ENCODE assay signal across 11 cellular contexts in the genomic region with DNA sequence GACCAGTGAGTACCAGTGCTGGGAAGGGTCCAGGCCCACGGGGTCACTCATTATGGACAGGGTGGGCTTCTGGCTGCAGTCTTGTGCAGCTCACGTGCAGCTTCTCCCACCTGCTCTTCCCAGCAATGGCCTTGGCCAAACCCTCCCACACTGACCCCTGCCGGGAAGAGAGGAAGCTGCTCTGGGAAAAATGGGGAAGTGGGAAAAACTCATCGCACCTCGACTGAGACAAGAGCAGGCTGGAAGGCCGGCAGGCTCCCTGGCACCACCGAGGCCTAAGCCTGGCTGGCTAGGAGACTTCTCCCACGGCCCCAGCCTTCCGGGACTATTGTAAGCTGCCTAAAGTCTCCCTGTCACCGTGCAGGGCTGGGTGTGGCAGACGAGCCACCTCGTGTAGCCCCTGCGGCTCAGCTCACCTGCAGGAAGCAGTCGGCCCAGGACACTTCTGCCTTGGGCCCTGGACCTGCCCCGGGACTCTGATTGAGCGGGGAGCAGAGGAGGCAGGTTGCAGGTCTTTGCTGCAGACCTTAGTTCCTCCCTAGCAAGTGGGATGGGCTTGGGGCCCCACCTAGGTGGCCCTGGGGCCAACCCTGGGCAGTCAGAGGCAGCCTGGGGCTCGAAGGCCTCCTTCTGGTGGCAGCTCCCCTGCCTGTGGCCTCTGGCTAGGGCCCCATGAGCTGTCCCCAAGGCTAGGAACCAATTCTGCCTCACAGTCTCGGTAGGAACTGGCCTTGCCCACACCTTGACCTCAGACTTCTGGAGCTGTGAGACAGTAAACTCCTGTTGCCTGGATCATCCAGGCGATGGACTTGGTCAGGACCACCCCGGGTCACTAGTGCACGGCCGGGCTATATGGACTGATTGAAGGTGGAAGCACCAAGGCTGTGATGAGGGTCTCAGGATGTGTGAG. TPM values are rescaled to one million over a fixed set of nuclear protein-coding genes. Genes with fewer than 3 reads are reported as not detected.
DNase-seq lines count a peak whose midpoint lies in the region; ATAC-seq and TF ChIP-seq lines count a peak whose summit lies in the region.
"Had no signal": no experiment of that assay in that cellular context is flagged by ENCODE, and none has a peak within 500 bp of the region (broad histone marks: within the 10 kb centered on the region; RNA-seq: fewer than 3 reads in every experiment).

No MANE protein-coding gene starts in this region.

- H3K36me3 ChIP-seq in H7 (replicated peaks; ENCODE audit: control insufficient read depth, insufficient read depth, low read length) = no peaks in the 10 kb centered on the region

- no peak overlapping the region for H3K4me3 Mint-ChIP-seq in activated CD8-positive, alpha-beta T cell treated with anti-CD3 and anti-CD28 coated beads, Interleukin-2, amount 10 ng/mL, durations not matched to agents 7 days and 5 days

- H3K36me3 Mint-ChIP-seq in activated CD8-positive, alpha-beta T cell treated with anti-CD3 and anti-CD28 coated beads, Interleukin-2, amount 10 ng/mL, durations not matched to agents 7 days and 5 days (ENCODE audit: low read depth) = no peaks in the 10 kb centered on the region

- no peaks in the 10 kb centered on the region for H3K27me3 Mint-ChIP-seq in activated CD8-positive, alpha-beta T cell treated with anti-CD3 and anti-CD28 coated beads, Interleukin-2, amount 10 ng/mL, durations not matched to agents 7 days and 5 days (ENCODE audit: low read depth)

- CTCF ChIA-PET in activated CD8-positive, alpha-beta T cell treated with anti-CD3 and anti-CD28 coated beads, Interleukin-2, amount 10 ng/mL, durations not matched to agents 7 days and 5 days (lab: Charles Lee) = no interaction called here

- DNase-seq in H7 = peak; percentile 82
- peak; percentile 20 for DNase-seq in SKM-1 (lab: John Stamatoyannopoulos, UW; ENCODE audit: unreplicated experiment)
- no peak for DNase-seq in fibroblast of the aortic adventitia (ENCODE audit: low read depth)
- DNase-seq in retinal pigment epithelial cell (ENCODE audit: low read depth) = no peak
- DNase-seq in activated CD8-positive, alpha-beta T cell treated with anti-CD3 and anti-CD28 coated beads, Interleukin-2, amount 10 ng/mL, durations not matched to agents 7 days and 5 days = no peak
- no peak for DNase-seq in central memory CD4-positive, alpha-beta T cell
- DNase-seq: NCI-H1048; nucleus accumbens; stimulated activated CD8-positive, alpha-beta memory T cell treated with anti-CD3 and anti-CD28 coated beads, Interleukin-4, amount 100 ng/mL, for 48 hours had no signal

- H3K9me3 Mint-ChIP-seq in activated CD8-positive, alpha-beta T cell treated with anti-CD3 and anti-CD28 coated beads, Interleukin-2, amount 10 ng/mL, durations not matched to agents 7 days and 5 days (ENCODE audit: insufficient read depth) = no peaks in the 10 kb centered on the region

- H3K4me3 ChIP-seq in H7 (ENCODE audit: insufficient read depth, low read depth, low read length) = no peak overlapping the region
- no peak overlapping the region for H3K4me3 ChIP-seq in fibroblast of the aortic adventitia (ENCODE audit: low read depth, low read length)
- no peak overlapping the region for H3K4me3 ChIP-seq in retinal pigment epithelial cell (ENCODE audit: low read length)

- no peak for ATAC-seq in HG02885 (IDR thresholded peaks at IDR 0.05; ENCODE audit: poor library complexity, unreplicated experiment)
- ATAC-seq in activated CD8-positive, alpha-beta T cell treated with anti-CD3 and anti-CD28 coated beads, Interleukin-2, amount 10 ng/mL, durations not matched to agents 7 days and 5 days = no peak
- ATAC-seq in HG03439 (IDR thresholded peaks at IDR 0.05; ENCODE audit: unreplicated experiment) = no peak

- H3K4me1 Mint-ChIP-seq in activated CD8-positive, alpha-beta T cell treated with anti-CD3 and anti-CD28 coated beads, Interleukin-2, amount 10 ng/mL, durations not matched to agents 7 days and 5 days (ENCODE audit: low read depth) = no peaks in the 10 kb centered on the region

- H3K27ac Mint-ChIP-seq in activated CD8-positive, alpha-beta T cell treated with anti-CD3 and anti-CD28 coated beads, Interleukin-2, amount 10 ng/mL, durations not matched to agents 7 days and 5 days = no peak overlapping the region

- TF ChIP-seq CTCF in fibroblast of the aortic adventitia (IDR thresholded peaks at IDR 0.05; ENCODE audit: insufficient read depth, low read length) = peak; percentile 51
- TF ChIP-seq CTCF in retinal pigment epithelial cell (conservative IDR thresholded peaks at IDR 0.05; ENCODE audit: low read depth, low read length) = peak; percentile 57

- POLR2A ChIA-PET in activated CD8-positive, alpha-beta T cell treated with anti-CD3 and anti-CD28 coated beads, Interleukin-2, amount 10 ng/mL, durations not matched to agents 7 days and 5 days (lab: Charles Lee) = no interaction called here

- no peaks in the 10 kb centered on the region for H3K27me3 ChIP-seq in H7 (ENCODE audit: control insufficient read depth, insufficient read depth, low read length)

RNA-seq across cellular contexts. Expression of gene MRGPRG, which starts 23.1 kb away (rescaled TPM):
- total RNA-seq in H7 (2014; rRNA removed; shearing (Covaris generic)) = not detected in 2 replicates
- not detected in 2 replicates for total RNA-seq in fibroblast of the aortic adventitia (ENCODE audit: low replicate concordance)
- total RNA-seq in activated CD8-positive, alpha-beta T cell treated with anti-CD3 and anti-CD28 coated beads, Interleukin-2, amount 10 ng/mL, durations not matched to agents 7 days and 5 days = not detected

RNA-seq across cellular contexts. Expression of gene OSBPL5, which starts 30.4 kb away (rescaled TPM):
- total RNA-seq in H7 (2014; rRNA removed; shearing (Covaris generic)) = 21.1 and 23.7 TPM in 2 replicates
- 17.3 and 24.8 TPM in 2 replicates for total RNA-seq in fibroblast of the aortic adventitia (ENCODE audit: low replicate concordance)
- total RNA-seq in activated CD8-positive, alpha-beta T cell treated with anti-CD3 and anti-CD28 coated beads, Interleukin-2, amount 10 ng/mL, durations not matched to agents 7 days and 5 days = 10 to 100 TPM; 10.1 to 11.0 TPM

RNA-seq across cellular contexts. Expression of gene MRGPRE, which starts 36.7 kb away (rescaled TPM):
- total RNA-seq in H7 (2014; rRNA removed; shearing (Covaris generic)) = not detected in 2 replicates
- total RNA-seq in fibroblast of the aortic adventitia (ENCODE audit: low replicate concordance) = not detected in 2 replicates
- total RNA-seq in activated CD8-positive, alpha-beta T cell treated with anti-CD3 and anti-CD28 coated beads, Interleukin-2, amount 10 ng/mL, durations not matched to agents 7 days and 5 days = not detected

Comparison
In these comparisons a context has a peak if more than half of its experiments do, and no peak if none do; other contexts are left out.
1. DNase-seq: peak in H7 (single experiment) and SKM-1 (single experiment); none in fibroblast of the aortic adventitia (single experiment), retinal pigment epithelial cell (single experiment), activated CD8-positive, alpha-beta T cell treated with anti-CD3 and anti-CD28 coated beads, Interleukin-2, amount 10 ng/mL, durations not matched to agents 7 days and 5 days (single experiment) and central memory CD4-positive, alpha-beta T cell (single experiment).